8 cellular contexts compared by ENCODE assay signal in genomic region chr6:128327890-128328289, GRCh38.
DNase-seq lines count a peak whose midpoint lies in the region; ATAC-seq and TF ChIP-seq lines count a peak whose summit lies in the region.

No MANE protein-coding gene starts in this region.

- no peaks in the 10 kb centered on the region for H3K36me3 ChIP-seq in KOPT-K1 (ENCODE audit: insufficient read depth, low read length)

- peaks cover 16% of the 10 kb centered on the region for H3K9me3 ChIP-seq in KOPT-K1 (ENCODE audit: insufficient read depth, low read length, poor library complexity, severe bottlenecking)

- ATAC-seq in GM21576 (IDR thresholded peaks at IDR 0.05; ENCODE audit: unreplicated experiment), result peak; percentile 91

- H3K4me3 ChIP-seq in WI38 (ENCODE audit: low read depth, low read length), result no peak overlapping the region
- H3K4me3 ChIP-seq in fibroblast of mammary gland (ENCODE audit: control insufficient read depth, low read depth, low read length), result no peak overlapping the region

- CTCF ChIA-PET in GM10248 (lab: Yijun Ruan, JAX), result interaction anchor here (0.6 to 1.5 kb wide), 11 partner anchors 8 to 593 kb away, joined by 3 to 17 read pairs (median 4); no protein-coding TSS in a partner anchor

- POLR2A ChIA-PET in GM10248 (lab: Yijun Ruan, JAX), result no interaction called here

- peak; percentile 5 for DNase-seq in GM10248 (ENCODE audit: extremely low spot score)
- DNase-seq in fibroblast of mammary gland (ENCODE audit: low read depth), result peak; percentile 50
- DNase-seq in stimulated activated CD8-positive, alpha-beta memory T cell treated with anti-CD3 and anti-CD28 coated beads, Interleukin-4, amount 100 ng/mL, for 48 hours, result peak; percentile 24
- DNase-seq in SW480 (ENCODE audit: low spot score), result no peak
- DNase-seq in DMS79 treated with DMSO at 0.1 percent for 48 hours (lab: John Stamatoyannopoulos, UW), result no peak

- peak overlapping the region; percentile 6 for H3K27ac ChIP-seq in KOPT-K1 (ENCODE audit: low read depth, low read length, poor library complexity, severe bottlenecking)

- TF ChIP-seq CTCF in GM10248 (IDR thresholded peaks at IDR 0.05; ENCODE audit: control extremely low read depth, extremely low read depth, low read depth, missing control alignments) (peak; percentile 62), WI38 (IDR thresholded peaks at IDR 0.05; ENCODE audit: low read depth, low read length) (peak; percentile 20; the same call in 1 of the 2 replicates), fibroblast of mammary gland (conservative IDR thresholded peaks at IDR 0.05; ENCODE audit: control insufficient read depth, insufficient read depth, low read depth, low read length) (peak; percentile 48)

Comparison
In these comparisons a context has a peak if more than half of its experiments do, and no peak if none do; other contexts are left out.
1. DNase-seq: peak in GM10248 (single experiment), fibroblast of mammary gland (single experiment) and stimulated activated CD8-positive, alpha-beta memory T cell treated with anti-CD3 and anti-CD28 coated beads, Interleukin-4, amount 100 ng/mL, for 48 hours (single experiment); none in SW480 (single experiment) and DMS79 treated with DMSO at 0.1 percent for 48 hours (single experiment).
2. Peak in every context shown above with its lines, with median percentiles within 50 percentile points of each other: CTCF ChIP-seq.